ENCODE assay signal across 13 cellular contexts in the genomic region with DNA sequence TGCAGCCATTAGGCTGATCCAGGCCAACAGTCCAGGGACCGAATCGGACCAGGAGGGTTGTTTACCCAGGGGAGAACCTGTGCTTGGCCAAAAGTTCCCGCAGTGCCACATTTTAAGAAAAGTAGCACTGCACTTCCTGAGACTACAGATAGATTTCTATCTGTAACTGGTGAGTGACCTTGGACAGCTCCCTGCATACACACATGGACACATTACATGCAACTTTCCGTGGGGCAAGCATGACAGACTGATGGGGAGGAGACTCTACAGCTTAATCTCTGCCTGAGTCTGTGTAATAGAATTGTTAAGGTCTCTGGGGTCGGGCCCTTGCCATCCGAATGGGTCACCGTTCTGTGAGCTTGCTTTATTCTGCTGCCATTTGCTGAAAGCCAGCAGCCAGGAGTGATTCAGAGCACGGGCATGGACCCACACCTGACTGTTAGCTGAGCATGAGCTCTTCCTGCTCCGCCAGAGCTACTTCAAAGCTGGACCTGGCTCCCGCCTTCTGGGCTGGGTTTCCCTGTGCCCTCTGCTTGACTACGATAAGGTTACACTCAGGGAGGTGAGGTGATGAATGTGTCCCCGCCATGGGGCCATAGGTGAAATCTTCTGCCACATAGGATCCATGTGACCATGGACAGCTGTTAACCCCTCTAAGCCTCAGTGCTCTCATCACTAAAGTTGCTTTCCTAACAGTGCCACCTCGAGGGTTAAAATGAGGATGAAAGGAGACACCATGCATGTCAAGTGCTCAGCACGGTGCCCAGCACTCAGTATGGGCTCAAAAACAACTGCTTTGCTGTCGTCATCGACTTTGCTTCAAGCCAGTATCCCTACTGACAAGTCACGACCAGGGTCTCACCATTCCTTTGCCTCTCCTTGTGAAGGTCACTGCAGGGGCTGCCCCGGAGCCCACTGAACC.
DNase-seq lines count a peak whose midpoint lies in the region; ATAC-seq and TF ChIP-seq lines count a peak whose summit lies in the region.
"Had no signal": no experiment of that assay in that cellular context is flagged by ENCODE, and none has a peak within 500 bp of the region (broad histone marks: within the 10 kb centered on the region; RNA-seq: fewer than 3 reads in every experiment).

No MANE protein-coding gene starts in this region.

- in situ Hi-C loops in gastrocnemius medialis (cut with MboI; ENCODE audit: low sequenced_read_pairs in 4 of 4) = no loop called here

- H3K9ac ChIP-seq in PC-3 (ENCODE audit: low read length) = no peak overlapping the region
- H3K9ac ChIP-seq: BLaER1 treated with 17β-estradiol and CSF1 and Interleukin-3, amounts not matched to agents 10 nM and 100 nM had no signal

- H2AFZ ChIP-seq in PC-3 (ENCODE audit: low read length) = no peak overlapping the region

- no peaks in the 10 kb centered on the region for H3K9me2 ChIP-seq in PC-3 (replicated peaks; ENCODE audit: low read length)

- no peak overlapping the region for H3K4me3 ChIP-seq in cardiac muscle cell
- H3K4me3 ChIP-seq in heart right ventricle = no peak overlapping the region
- no peak overlapping the region for H3K4me3 ChIP-seq in PC-3 (ENCODE audit: low read length)
- no peak overlapping the region for H3K4me3 ChIP-seq in gastrocnemius medialis
- no peak overlapping the region for H3K4me3 ChIP-seq in effector memory CD4-positive, alpha-beta T cell (ENCODE audit: insufficient read depth, low read depth, low read length, poor library complexity, severe bottlenecking)
- H3K4me3 ChIP-seq: BLaER1 treated with 17β-estradiol and CSF1 and Interleukin-3, amounts not matched to agents 10 nM and 100 nM; esophagus squamous epithelium; MG63 had no signal

- CTCF ChIA-PET in PC-3 (lab: Charles Lee) = no interaction called here

- H3K4me1 ChIP-seq in cardiac muscle cell (ENCODE audit: low read depth) (no peaks in the 10 kb centered on the region), heart right ventricle (no peaks in the 10 kb centered on the region), PC-3 (ENCODE audit: insufficient read depth, low read length) (no peaks in the 10 kb centered on the region), gastrocnemius medialis (no peaks in the 10 kb centered on the region)
- H3K4me1 ChIP-seq in effector memory CD4-positive, alpha-beta T cell (ENCODE audit: control insufficient read depth, insufficient read depth, low read length, poor library complexity, severe bottlenecking) = no peaks in the 10 kb centered on the region
- H3K4me1 ChIP-seq: BLaER1 treated with 17β-estradiol and CSF1 and Interleukin-3, amounts not matched to agents 10 nM and 100 nM; esophagus squamous epithelium had no signal

- intact Hi-C loops in heart right ventricle (cut with DNase I) = no loop called here
- intact Hi-C loops in PC-3 (cut with micrococcal nuclease) = no loop called here
- intact Hi-C loops in gastrocnemius medialis (cut with DNase I; ENCODE audit: low total_unique reads) = no loop called here

- H3K9me3 ChIP-seq in cardiac muscle cell (ENCODE audit: low read depth) = no peaks in the 10 kb centered on the region
- no peaks in the 10 kb centered on the region for H3K9me3 ChIP-seq in heart right ventricle
- H3K9me3 ChIP-seq in PC-3 (ENCODE audit: low read length) = no peaks in the 10 kb centered on the region
- H3K9me3 ChIP-seq in gastrocnemius medialis = no peaks in the 10 kb centered on the region
- no peaks in the 10 kb centered on the region for H3K9me3 ChIP-seq in effector memory CD4-positive, alpha-beta T cell (ENCODE audit: control insufficient read depth, low read length)
- H3K9me3 ChIP-seq: BLaER1 treated with 17β-estradiol and CSF1 and Interleukin-3, amounts not matched to agents 10 nM and 100 nM; esophagus squamous epithelium; MG63 had no signal

- no peak overlapping the region for H3K4me2 ChIP-seq in PC-3 (ENCODE audit: low read length)
- H3K4me2 ChIP-seq: BLaER1 treated with 17β-estradiol and CSF1 and Interleukin-3, amounts not matched to agents 10 nM and 100 nM had no signal

- peak; percentile 53 to 60 for DNase-seq in cardiac muscle cell (ENCODE audit: low read depth in 1 of 2, low spot score in 1 of 2)
- DNase-seq in heart right ventricle = no peak
- peak; percentile 29 for DNase-seq in PC-3
- DNase-seq in occipital lobe (lab: John Stamatoyannopoulos, UW) = no peak
- no peak for DNase-seq in gastrocnemius medialis
- no peak for DNase-seq in effector memory CD4-positive, alpha-beta T cell
- DNase-seq: activated CD4-positive, alpha-beta T cell treated with anti-CD3 and anti-CD28 coated beads, Interleukin-2, amount 10 ng/mL, durations not matched to agents 7 days and 5 days; esophagus squamous epithelium; MG63; SIG-M5 had no signal

- no peaks in the 10 kb centered on the region for H4K20me1 ChIP-seq in PC-3 (ENCODE audit: low read length)
- H4K20me1 ChIP-seq: BLaER1 treated with 17β-estradiol and CSF1 and Interleukin-3, amounts not matched to agents 10 nM and 100 nM had no signal

- peaks cover 28% of the 10 kb centered on the region for H3K27me3 ChIP-seq in cardiac muscle cell
- H3K27me3 ChIP-seq in heart right ventricle = peaks cover 0 to 77% (median 41%) of the 10 kb centered on the region in 7 donors
- H3K27me3 ChIP-seq in PC-3 (ENCODE audit: low read length) = peaks cover 53% of the 10 kb centered on the region
- H3K27me3 ChIP-seq in gastrocnemius medialis = peaks cover 0 to 6% (median 6%) of the 10 kb centered on the region in 3 donors
- H3K27me3 ChIP-seq in effector memory CD4-positive, alpha-beta T cell (replicated peaks; ENCODE audit: control insufficient read depth, insufficient read depth, low read length, poor library complexity, severe bottlenecking) = no peaks in the 10 kb centered on the region
- H3K27me3 ChIP-seq: BLaER1 treated with 17β-estradiol and CSF1 and Interleukin-3, amounts not matched to agents 10 nM and 100 nM had no signal

- ATAC-seq in heart right ventricle (no peak), PC-3 (peak; percentile 31; the same call in 1 of the 2 replicates), esophagus mucosa (peak; percentile 48), GM21423 (IDR thresholded peaks at IDR 0.05; ENCODE audit: unreplicated experiment) (no peak), gastrocnemius medialis (no peak)

- TF ChIP-seq CTCF in cardiac muscle cell (IDR thresholded peaks at IDR 0.05; ENCODE audit: low read depth, low read length) = no peak
- no peak for TF ChIP-seq CTCF in heart right ventricle (IDR thresholded peaks at IDR 0.05)
- TF ChIP-seq CTCF in PC-3 (conservative IDR thresholded peaks at IDR 0.05; ENCODE audit: low read depth, low read length) = no peak
- TF ChIP-seq CTCF in gastrocnemius medialis (IDR thresholded peaks at IDR 0.05 in 4 of 5, conservative IDR thresholded peaks at IDR 0.05 in 1 of 5) = no peak

- H3K36me3 ChIP-seq in cardiac muscle cell = no peaks in the 10 kb centered on the region
- no peaks in the 10 kb centered on the region for H3K36me3 ChIP-seq in heart right ventricle
- no peaks in the 10 kb centered on the region for H3K36me3 ChIP-seq in PC-3 (ENCODE audit: low read depth, low read length)
- no peaks in the 10 kb centered on the region for H3K36me3 ChIP-seq in gastrocnemius medialis
- H3K36me3 ChIP-seq in effector memory CD4-positive, alpha-beta T cell (ENCODE audit: control insufficient read depth, insufficient read depth, low read length) = no peaks in the 10 kb centered on the region
- H3K36me3 ChIP-seq: BLaER1 treated with 17β-estradiol and CSF1 and Interleukin-3, amounts not matched to agents 10 nM and 100 nM; esophagus squamous epithelium; MG63 had no signal

- H3K79me2 ChIP-seq in PC-3 (ENCODE audit: low read length) = no peaks in the 10 kb centered on the region

- no peak overlapping the region for H3K27ac ChIP-seq in cardiac muscle cell
- H3K27ac ChIP-seq in heart right ventricle = no peak overlapping the region
- H3K27ac ChIP-seq in PC-3 (ENCODE audit: low read length) = no peak overlapping the region
- H3K27ac ChIP-seq in gastrocnemius medialis = no peak overlapping the region
- H3K27ac ChIP-seq in effector memory CD4-positive, alpha-beta T cell (ENCODE audit: insufficient read depth, low read length, poor library complexity, severe bottlenecking) = no peak overlapping the region
- H3K27ac ChIP-seq: BLaER1 treated with 17β-estradiol and CSF1 and Interleukin-3, amounts not matched to agents 10 nM and 100 nM; esophagus squamous epithelium had no signal

- no TSS peak for BruUV-seq in PC-3 (replicated peaks; lab: Mats Ljungman, UMichigan)

- 31 to 32% methylated on average over 18 of the region's 18 CpGs for WGBS in heart right ventricle, 2 donors

- POLR2A ChIA-PET in PC-3 (lab: Charles Lee; ENCODE audit: unreplicated experiment) = interaction anchor here (0.6 kb wide), 1 partner anchor 81 kb away, joined by 3 read pairs; no protein-coding TSS in a partner anchor

- no peaks in the 10 kb centered on the region for H3F3A ChIP-seq in PC-3 (ENCODE audit: low read length, unreplicated experiment)

- TF ChIP-seq POLR2A in gastrocnemius medialis (IDR thresholded peaks at IDR 0.05) = no peak

Comparison
In these comparisons a context has a peak if more than half of its experiments do, and no peak if none do; other contexts are left out.
1. DNase-seq: peak in cardiac muscle cell (2 of 2) and PC-3 (single experiment); none in heart right ventricle (0 of 2), occipital lobe (single experiment), gastrocnemius medialis (0 of 2) and effector memory CD4-positive, alpha-beta T cell (0 of 3).
2. ATAC-seq: peak in PC-3 (single experiment) and esophagus mucosa (single experiment); none in heart right ventricle (0 of 8), GM21423 (single experiment) and gastrocnemius medialis (0 of 2).